ENCODE assay signal across 14 cellular contexts in genomic region chr2:7930800-7931635, GRCh38.
DNase-seq lines count a peak whose midpoint lies in the region; ATAC-seq and TF ChIP-seq lines count a peak whose summit lies in the region.
"Had no signal": no experiment of that assay in that cellular context is flagged by ENCODE, and none has a peak within 500 bp of the region (broad histone marks: within the 10 kb centered on the region; RNA-seq: fewer than 3 reads in every experiment).

No MANE protein-coding gene starts in this region.

- no peaks in the 10 kb centered on the region for H3K79me2 ChIP-seq in mesendoderm (ENCODE audit: control insufficient read depth, insufficient read depth, low read length)

- H4K20me1 ChIP-seq in IMR-90 (ENCODE audit: insufficient read depth, low read length): no peaks in the 10 kb centered on the region

- H3K4ac ChIP-seq in IMR-90 (ENCODE audit: low read depth, low read length): no peak overlapping the region
- H3K4ac ChIP-seq in mesendoderm (ENCODE audit: low read depth, low read length): no peak overlapping the region

- H3K36me3 ChIP-seq in IMR-90 (ENCODE audit: control insufficient read depth, insufficient read depth, low read length) (no peaks in the 10 kb centered on the region), mesendoderm (ENCODE audit: control insufficient read depth, insufficient read depth, low read length) (no peaks in the 10 kb centered on the region), gastrocnemius medialis (no peaks in the 10 kb centered on the region)
- H3K36me3 ChIP-seq: tibial nerve had no signal

- H3K36me3 Mint-ChIP-seq in activated CD4-positive, alpha-beta T cell treated with anti-CD3 and anti-CD28 coated beads for 36 hours (ENCODE audit: low read depth): peaks cover 26% of the 10 kb centered on the region
- H3K36me3 Mint-ChIP-seq in activated naive CD8-positive, alpha-beta T cell treated with anti-CD3 and anti-CD28 coated beads, Interleukin-2, amount 50 U/mL, for 24 hours (ENCODE audit: low read depth): no peaks in the 10 kb centered on the region
- no peaks in the 10 kb centered on the region for H3K36me3 Mint-ChIP-seq in nephron progenitor cell (ENCODE audit: low read depth)

- H3K27ac Mint-ChIP-seq in activated CD4-positive, alpha-beta T cell treated with anti-CD3 and anti-CD28 coated beads for 36 hours: peak overlapping the region; percentile 93
- H3K27ac Mint-ChIP-seq in activated naive CD8-positive, alpha-beta T cell treated with anti-CD3 and anti-CD28 coated beads, Interleukin-2, amount 50 U/mL, for 24 hours: peak overlapping the region; percentile 40
- H3K27ac Mint-ChIP-seq in nephron progenitor cell: no peak overlapping the region
- H3K27ac Mint-ChIP-seq: effector memory CD8-positive, alpha-beta T cell had no signal

- H3K27me3 ChIP-seq in IMR-90 (ENCODE audit: control insufficient read depth, insufficient read depth, low read length) (no peaks in the 10 kb centered on the region), mesendoderm (ENCODE audit: insufficient read depth, low read length, poor library complexity) (no peaks in the 10 kb centered on the region), gastrocnemius medialis (no peaks in the 10 kb centered on the region)
- H3K27me3 ChIP-seq: body of pancreas, tibial nerve had no signal

- H3K4me3 Mint-ChIP-seq in activated CD4-positive, alpha-beta T cell treated with anti-CD3 and anti-CD28 coated beads for 36 hours: peak overlapping the region; percentile 0
- H3K4me3 Mint-ChIP-seq in activated naive CD8-positive, alpha-beta T cell treated with anti-CD3 and anti-CD28 coated beads, Interleukin-2, amount 50 U/mL, for 24 hours: no peak overlapping the region
- H3K4me3 Mint-ChIP-seq in nephron progenitor cell: no peak overlapping the region
- H3K4me3 Mint-ChIP-seq: effector memory CD8-positive, alpha-beta T cell had no signal

- POLR2A ChIA-PET in activated CD4-positive, alpha-beta T cell treated with anti-CD3 and anti-CD28 coated beads for 36 hours (lab: Charles Lee): interaction anchor here (0.7 to 1.0 kb wide), 3 partner anchors 83 to 677 kb away, joined by 3 to 4 read pairs (median 3); no protein-coding TSS in a partner anchor
- POLR2A ChIA-PET in IMR-90 (lab: Charles Lee; ENCODE audit: unreplicated experiment): no interaction called here

- H3K27ac ChIP-seq in IMR-90 (ENCODE audit: insufficient read depth, low read length) (no peak overlapping the region), mesendoderm (ENCODE audit: low read depth, low read length) (no peak overlapping the region), gastrocnemius medialis (no peak overlapping the region)
- H3K27ac ChIP-seq: body of pancreas, PC-9, tibial nerve had no signal

- H4K5ac ChIP-seq in IMR-90 (ENCODE audit: low read depth, low read length): no peak overlapping the region; the same call in 1 of the 2 replicates
- no peak overlapping the region for H4K5ac ChIP-seq in mesendoderm (ENCODE audit: low read length)

- H2AK9ac ChIP-seq in IMR-90 (replicated peaks; ENCODE audit: low read depth, low read length, poor library complexity): no peak overlapping the region

- dilution Hi-C loops in IMR-90 (cut with HindIII; ENCODE audit: low sequenced_read_pairs, unreplicated experiment): no loop called here

- no peak for TF ChIP-seq RAD21 in IMR-90 (IDR thresholded peaks at IDR 0.05; ENCODE audit: low read length)

- intact Hi-C loops in activated CD4-positive, alpha-beta T cell treated with anti-CD3 and anti-CD28 coated beads for 36 hours (cut with DNase I, micrococcal nuclease): loop anchor here (1.0 to 5.0 kb wide), 18 partner anchors 8 to 751 kb away; partner anchors contain the start of gene ID2 (in 1 of the 2)
- intact Hi-C loops in IMR-90 (cut with micrococcal nuclease) (no loop called here), gastrocnemius medialis (cut with DNase I; ENCODE audit: low total_unique reads) (no loop called here)

- no peak overlapping the region for H3K23ac ChIP-seq in IMR-90 (ENCODE audit: low read depth, low read length)
- H3K23ac ChIP-seq in mesendoderm (ENCODE audit: low read length): no peak overlapping the region

- TF ChIP-seq POLR2A in IMR-90 (IDR thresholded peaks at IDR 0.05; ENCODE audit: low read depth, low read length) (no peak), gastrocnemius medialis (IDR thresholded peaks at IDR 0.05) (no peak)

- peaks cover 33% of the 10 kb centered on the region for H3K4me1 Mint-ChIP-seq in activated CD4-positive, alpha-beta T cell treated with anti-CD3 and anti-CD28 coated beads for 36 hours
- H3K4me1 Mint-ChIP-seq in activated naive CD8-positive, alpha-beta T cell treated with anti-CD3 and anti-CD28 coated beads, Interleukin-2, amount 50 U/mL, for 24 hours: peaks cover 20% of the 10 kb centered on the region
- H3K4me1 Mint-ChIP-seq in nephron progenitor cell: no peaks in the 10 kb centered on the region

- in situ Hi-C loops in IMR-90 (cut with MboI; ENCODE audit: low sequenced_read_pairs): no loop called here
- in situ Hi-C loops in gastrocnemius medialis (cut with MboI; ENCODE audit: low sequenced_read_pairs in 4 of 4): no loop called here

- H2BK120ac ChIP-seq in IMR-90 (ENCODE audit: low read depth, low read length) (no peak overlapping the region), mesendoderm (ENCODE audit: low read depth, low read length) (no peak overlapping the region)

- H3K18ac ChIP-seq in IMR-90 (ENCODE audit: low read depth, low read length) (no peak overlapping the region), mesendoderm (ENCODE audit: low read length) (peak overlapping the region; percentile 68)

- no peaks in the 10 kb centered on the region for H3K79me1 ChIP-seq in IMR-90 (ENCODE audit: low read depth in 1 of 2, low read length in 2 of 2)
- no peaks in the 10 kb centered on the region for H3K79me1 ChIP-seq in mesendoderm (ENCODE audit: low read length)

- H3K9me1 ChIP-seq in IMR-90 (ENCODE audit: insufficient read depth, low read length): no peaks in the 10 kb centered on the region

- no peak overlapping the region for H3K14ac ChIP-seq in IMR-90 (replicated peaks; ENCODE audit: low read depth, low read length)

- peak; percentile 56 for DNase-seq in activated CD4-positive, alpha-beta T cell treated with anti-CD3 and anti-CD28 coated beads for 36 hours
- no peak for DNase-seq in activated CD4-positive, alpha-beta T cell treated with anti-CD3 and anti-CD28 coated beads for 4 hours
- peak; percentile 70 for DNase-seq in IMR-90
- no peak for DNase-seq in activated naive CD8-positive, alpha-beta T cell treated with anti-CD3 and anti-CD28 coated beads, Interleukin-2, amount 50 U/mL, for 24 hours
- DNase-seq in mesendoderm: no peak
- DNase-seq in nephron progenitor cell: no peak
- DNase-seq in COLO829 (ENCODE audit: low spot score): no peak
- no peak for DNase-seq in gastrocnemius medialis
- DNase-seq: effector memory CD8-positive, alpha-beta T cell; kidney glomerular epithelial cell; PC-9 had no signal

- no peak overlapping the region for H2AFZ ChIP-seq in IMR-90 (replicated peaks; ENCODE audit: low read length, poor library complexity)
- H2AFZ ChIP-seq: PC-9 had no signal

- H3K4me2 ChIP-seq in IMR-90 (ENCODE audit: low read depth, low read length) (no peak overlapping the region; the same call in 1 of the 2 replicates), mesendoderm (ENCODE audit: low read length) (no peak overlapping the region)
- H3K4me2 ChIP-seq: PC-9 had no signal

- no peak overlapping the region for H3K56ac ChIP-seq in IMR-90 (ENCODE audit: extremely low read depth, insufficient read depth, low read length)
- H3K56ac ChIP-seq in mesendoderm (ENCODE audit: low read length): no peak overlapping the region

- H3K4me1 ChIP-seq in IMR-90 (ENCODE audit: control insufficient read depth, insufficient read depth, low read length): no peaks in the 10 kb centered on the region
- no peaks in the 10 kb centered on the region for H3K4me1 ChIP-seq in mesendoderm (ENCODE audit: control insufficient read depth, low read depth, low read length)
- no peaks in the 10 kb centered on the region for H3K4me1 ChIP-seq in gastrocnemius medialis
- H3K4me1 ChIP-seq: body of pancreas, tibial nerve had no signal

- H3K9me3 ChIP-seq in IMR-90 (ENCODE audit: control insufficient read depth, insufficient read depth, low read length) (no peaks in the 10 kb centered on the region), gastrocnemius medialis (no peaks in the 10 kb centered on the region)
- H3K9me3 ChIP-seq: body of pancreas, tibial nerve had no signal

- H3K9me3 Mint-ChIP-seq in activated CD4-positive, alpha-beta T cell treated with anti-CD3 and anti-CD28 coated beads for 36 hours (ENCODE audit: low read depth): peaks cover 13% of the 10 kb centered on the region
- H3K9me3 Mint-ChIP-seq in activated naive CD8-positive, alpha-beta T cell treated with anti-CD3 and anti-CD28 coated beads, Interleukin-2, amount 50 U/mL, for 24 hours: peaks cover 5% of the 10 kb centered on the region
- H3K9me3 Mint-ChIP-seq in nephron progenitor cell: peaks cover 4% of the 10 kb centered on the region
- H3K9me3 Mint-ChIP-seq: effector memory CD8-positive, alpha-beta T cell had no signal

- peak; percentile 80 for ATAC-seq in activated CD4-positive, alpha-beta T cell treated with anti-CD3 and anti-CD28 coated beads for 36 hours
- ATAC-seq in IMR-90 (ENCODE audit: low read depth) (no peak), gastrocnemius medialis (no peak)
- ATAC-seq in activated naive CD8-positive, alpha-beta T cell treated with anti-CD3 and anti-CD28 coated beads, Interleukin-2, amount 50 U/mL, for 24 hours: peak; percentile 53
- ATAC-seq: body of pancreas; effector memory CD8-positive, alpha-beta T cell; sciatic nerve had no signal

- H4K91ac ChIP-seq in IMR-90 (ENCODE audit: insufficient read depth, low read depth, low read length): no peak overlapping the region

- H3K27me3 Mint-ChIP-seq in activated CD4-positive, alpha-beta T cell treated with anti-CD3 and anti-CD28 coated beads for 36 hours: no peaks in the 10 kb centered on the region
- no peaks in the 10 kb centered on the region for H3K27me3 Mint-ChIP-seq in activated naive CD8-positive, alpha-beta T cell treated with anti-CD3 and anti-CD28 coated beads, Interleukin-2, amount 50 U/mL, for 24 hours
- H3K27me3 Mint-ChIP-seq in nephron progenitor cell (ENCODE audit: low read depth, poor library complexity): peaks cover 14% of the 10 kb centered on the region

- H3K4me3 ChIP-seq in IMR-90 (ENCODE audit: insufficient read depth, low read depth, low read length): no peak overlapping the region
- H3K4me3 ChIP-seq in mesendoderm (ENCODE audit: low read length): no peak overlapping the region
- H3K4me3 ChIP-seq in gastrocnemius medialis: no peak overlapping the region
- H3K4me3 ChIP-seq: body of pancreas, PC-9, tibial nerve had no signal

- no peak overlapping the region for H2BK15ac ChIP-seq in IMR-90 (ENCODE audit: low read depth, low read length)
- no peak overlapping the region for H2BK15ac ChIP-seq in mesendoderm (replicated peaks; ENCODE audit: low read depth)

- no peak overlapping the region for H2BK5ac ChIP-seq in IMR-90 (ENCODE audit: low read depth, low read length, poor library complexity, severe bottlenecking)
- H2BK5ac ChIP-seq in mesendoderm (ENCODE audit: low read length): no peak overlapping the region

- TF ChIP-seq CTCF in IMR-90 (conservative IDR thresholded peaks at IDR 0.05; ENCODE audit: low read depth, low read length) (no peak), nephron progenitor cell (IDR thresholded peaks at IDR 0.05) (no peak), gastrocnemius medialis (IDR thresholded peaks at IDR 0.05 in 4 of 5, conservative IDR thresholded peaks at IDR 0.05 in 1 of 5) (no peak)

- H4K8ac ChIP-seq in IMR-90 (ENCODE audit: low read depth in 2 of 2, low read length in 2 of 2): no peak overlapping the region
- H4K8ac ChIP-seq in mesendoderm (ENCODE audit: low read depth, low read length): no peak overlapping the region

- CTCF ChIA-PET in activated CD4-positive, alpha-beta T cell treated with anti-CD3 and anti-CD28 coated beads for 36 hours (lab: Charles Lee): interaction anchor here (0.8 to 1.0 kb wide), 2 partner anchors 9 to 492 kb away, joined by 3 to 4 read pairs; no protein-coding TSS in a partner anchor
- CTCF ChIA-PET in IMR-90 (lab: Yijun Ruan, JAX): no interaction called here

- H2AK5ac ChIP-seq in IMR-90 (ENCODE audit: low read depth, low read length) (no peak overlapping the region), mesendoderm (ENCODE audit: low read length) (no peak overlapping the region)

- no TSS peak for BruUV-seq in IMR-90 (replicated peaks; lab: Mats Ljungman, UMichigan)

- no CpG with 5 or more reads among the region's 13 CpGs for WGBS in IMR-90 (ENCODE audit: extremely low coverage in 2 of 2, insufficient read length in 1 of 2), 2 experiments
- no CpG with 5 or more reads among the region's 13 CpGs for WGBS in mesendoderm (ENCODE audit: extremely low coverage, insufficient coverage, low lambda C conversion rate)

- H2BK20ac ChIP-seq in IMR-90 (ENCODE audit: low read depth, low read length): no peak overlapping the region

- H3K9ac ChIP-seq in IMR-90 (ENCODE audit: low read depth, low read length): no peak overlapping the region
- H3K9ac ChIP-seq in mesendoderm (ENCODE audit: low read length): no peak overlapping the region

Comparison
In these comparisons a context has a peak if more than half of its experiments do, and no peak if none do; other contexts are left out.
1. DNase-seq: peak in activated CD4-positive, alpha-beta T cell treated with anti-CD3 and anti-CD28 coated beads for 36 hours (single experiment) and IMR-90 (single experiment); none in activated CD4-positive, alpha-beta T cell treated with anti-CD3 and anti-CD28 coated beads for 4 hours (0 of 2), activated naive CD8-positive, alpha-beta T cell treated with anti-CD3 and anti-CD28 coated beads, Interleukin-2, amount 50 U/mL, for 24 hours (single experiment), mesendoderm (single experiment), nephron progenitor cell (single experiment), COLO829 (single experiment) and gastrocnemius medialis (0 of 2).
2. ATAC-seq: peak in activated CD4-positive, alpha-beta T cell treated with anti-CD3 and anti-CD28 coated beads for 36 hours (single experiment) and activated naive CD8-positive, alpha-beta T cell treated with anti-CD3 and anti-CD28 coated beads, Interleukin-2, amount 50 U/mL, for 24 hours (single experiment); none in IMR-90 (single experiment) and gastrocnemius medialis (0 of 2).
3. intact Hi-C loops: an anchor here in activated CD4-positive, alpha-beta T cell treated with anti-CD3 and anti-CD28 coated beads for 36 hours (1.0 to 5.0 kb wide); none called in IMR-90 and gastrocnemius medialis.